Comparison of ENCODE assay signal across 12 cellular contexts in the genomic region with DNA sequence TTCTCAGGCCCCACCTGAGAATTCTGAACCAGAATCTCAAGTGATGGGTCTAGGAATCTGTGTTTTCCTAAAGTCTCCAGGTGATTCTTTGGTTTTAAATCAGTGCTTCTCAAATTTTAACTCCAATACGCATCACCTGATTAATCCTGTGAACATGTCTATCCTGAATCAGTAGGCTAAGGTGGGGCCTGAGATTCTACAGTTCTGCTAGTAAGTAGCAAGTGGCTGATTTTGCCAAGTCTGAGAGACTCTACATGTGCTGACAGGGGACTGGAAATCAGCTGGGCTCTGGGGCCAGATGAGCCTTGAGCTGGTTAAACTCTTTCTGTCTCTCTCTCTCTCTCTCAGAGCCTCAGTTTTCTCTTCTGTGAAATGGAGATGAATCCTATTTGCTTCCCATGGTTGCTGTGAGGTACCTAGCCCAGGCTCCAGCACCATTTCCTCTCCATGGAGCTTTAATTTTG. TPM values are rescaled to one million over a fixed set of nuclear protein-coding genes. Genes with fewer than 3 reads are reported as not detected.
DNase-seq lines count a peak whose midpoint lies in the region; ATAC-seq and TF ChIP-seq lines count a peak whose summit lies in the region.
"Had no signal": no experiment of that assay in that cellular context is flagged by ENCODE, and none has a peak within 500 bp of the region (broad histone marks: within the 10 kb centered on the region; RNA-seq: fewer than 3 reads in every experiment).

No MANE protein-coding gene starts in this region.

- no peaks in the 10 kb centered on the region for H3K79me2 ChIP-seq in fibroblast of lung (ENCODE audit: control insufficient read depth, insufficient read depth, low read length)

- no peaks in the 10 kb centered on the region for H3K27me3 ChIP-seq in fibroblast of lung (ENCODE audit: control insufficient read depth, insufficient read depth, low read length)

- no peak overlapping the region for H3K4me2 ChIP-seq in fibroblast of lung (ENCODE audit: extremely low read depth, insufficient read depth, low read length)

- TF ChIP-seq CTCF in fibroblast of lung (conservative IDR thresholded peaks at IDR 0.05 in 1 of 2, IDR thresholded peaks at IDR 0.05 in 1 of 2; ENCODE audit: low read depth in 1 of 2, low read length in 2 of 2): no peak

- no peak for DNase-seq in activated CD4-positive, alpha-beta T cell treated with anti-CD3 and anti-CD28 coated beads, Interleukin-2, amount 10 ng/mL, durations not matched to agents 7 days and 5 days
- DNase-seq in activated CD4-positive, alpha-beta T cell treated with anti-CD3 and anti-CD28 coated beads for 48 hours: no peak
- DNase-seq in OCI-M1 (lab: John Stamatoyannopoulos, UW) (peak; percentile 15), fibroblast of lung (ENCODE audit: low read depth in 2 of 2) (no peak)
- no peak for DNase-seq in stimulated activated effector memory CD8-positive, alpha-beta T cell treated with anti-CD3 and anti-CD28 coated beads, Interleukin-12 subunit alpha, Interleukin-12 subunit beta, amount 100 ng/mL, for 72 hours (ENCODE audit: low spot score in 2 of 2)
- DNase-seq: ACHN; NCI-H1417 treated with DMSO at 0.1 percent for 48 hours; NK-92 treated with Interleukin-12 subunit alpha and Interleukin-12 subunit beta, amount 100 ng/mL, for 24 hours had no signal

- H3K9me3 Mint-ChIP-seq in activated CD4-positive, alpha-beta T cell treated with anti-CD3 and anti-CD28 coated beads, Interleukin-2, amount 10 ng/mL, durations not matched to agents 7 days and 5 days: no peaks in the 10 kb centered on the region
- H3K9me3 Mint-ChIP-seq in stimulated activated effector memory CD8-positive, alpha-beta T cell treated with anti-CD3 and anti-CD28 coated beads, Interleukin-12 subunit alpha, Interleukin-12 subunit beta, amount 100 ng/mL, for 72 hours: no peaks in the 10 kb centered on the region

- H3K9me3 ChIP-seq in fibroblast of lung (ENCODE audit: control insufficient read depth, insufficient read depth, low read depth, low read length): no peaks in the 10 kb centered on the region

- no peak overlapping the region for H3K9ac ChIP-seq in fibroblast of lung (ENCODE audit: insufficient read depth, low read length)

- H2AFZ ChIP-seq in fibroblast of lung (ENCODE audit: low read length): no peak overlapping the region

- H3K4me1 Mint-ChIP-seq in activated CD4-positive, alpha-beta T cell treated with anti-CD3 and anti-CD28 coated beads, Interleukin-2, amount 10 ng/mL, durations not matched to agents 7 days and 5 days: peaks cover 95% of the 10 kb centered on the region
- peaks cover 78% of the 10 kb centered on the region for H3K4me1 Mint-ChIP-seq in stimulated activated effector memory CD8-positive, alpha-beta T cell treated with anti-CD3 and anti-CD28 coated beads, Interleukin-12 subunit alpha, Interleukin-12 subunit beta, amount 100 ng/mL, for 72 hours

- peak overlapping the region; percentile 49 for H3K27ac ChIP-seq in fibroblast of lung (ENCODE audit: insufficient read depth, low read length)

- H3K36me3 ChIP-seq in fibroblast of lung (ENCODE audit: control insufficient read depth, insufficient read depth, low read length): no peaks in the 10 kb centered on the region

- peak overlapping the region; percentile 87 for H3K27ac Mint-ChIP-seq in activated CD4-positive, alpha-beta T cell treated with anti-CD3 and anti-CD28 coated beads, Interleukin-2, amount 10 ng/mL, durations not matched to agents 7 days and 5 days
- peak overlapping the region; percentile 77 for H3K27ac Mint-ChIP-seq in stimulated activated effector memory CD8-positive, alpha-beta T cell treated with anti-CD3 and anti-CD28 coated beads, Interleukin-12 subunit alpha, Interleukin-12 subunit beta, amount 100 ng/mL, for 72 hours
- H3K27ac Mint-ChIP-seq: progenitor cell of endocrine pancreas had no signal

- peak overlapping the region; percentile 43 for H3K4me3 Mint-ChIP-seq in activated CD4-positive, alpha-beta T cell treated with anti-CD3 and anti-CD28 coated beads, Interleukin-2, amount 10 ng/mL, durations not matched to agents 7 days and 5 days
- H3K4me3 Mint-ChIP-seq in stimulated activated effector memory CD8-positive, alpha-beta T cell treated with anti-CD3 and anti-CD28 coated beads, Interleukin-12 subunit alpha, Interleukin-12 subunit beta, amount 100 ng/mL, for 72 hours: no peak overlapping the region

- H3K36me3 Mint-ChIP-seq in activated CD4-positive, alpha-beta T cell treated with anti-CD3 and anti-CD28 coated beads, Interleukin-2, amount 10 ng/mL, durations not matched to agents 7 days and 5 days (ENCODE audit: low read depth): peaks cover 95% of the 10 kb centered on the region
- H3K36me3 Mint-ChIP-seq in stimulated activated effector memory CD8-positive, alpha-beta T cell treated with anti-CD3 and anti-CD28 coated beads, Interleukin-12 subunit alpha, Interleukin-12 subunit beta, amount 100 ng/mL, for 72 hours: peaks cover 100% of the 10 kb centered on the region

- peaks cover 55% of the 10 kb centered on the region for H3K4me1 ChIP-seq in fibroblast of lung (ENCODE audit: control insufficient read depth, extremely low read depth, insufficient read depth, low read length)

- POLR2A ChIA-PET in activated CD4-positive, alpha-beta T cell treated with anti-CD3 and anti-CD28 coated beads, Interleukin-2, amount 10 ng/mL, durations not matched to agents 7 days and 5 days (lab: Charles Lee): interaction anchor here (0.6 to 0.9 kb wide), 2 partner anchors 25 to 91 kb away, joined by 3 to 4 read pairs; no protein-coding TSS in a partner anchor

- H4K20me1 ChIP-seq in fibroblast of lung (ENCODE audit: control insufficient read depth, extremely low read depth, insufficient read depth, low read length): no peaks in the 10 kb centered on the region

- no peaks in the 10 kb centered on the region for H3K27me3 Mint-ChIP-seq in activated CD4-positive, alpha-beta T cell treated with anti-CD3 and anti-CD28 coated beads, Interleukin-2, amount 10 ng/mL, durations not matched to agents 7 days and 5 days

- CTCF ChIA-PET in activated CD4-positive, alpha-beta T cell treated with anti-CD3 and anti-CD28 coated beads, Interleukin-2, amount 10 ng/mL, durations not matched to agents 7 days and 5 days (lab: Charles Lee): interaction anchor here (0.6 to 14.8 kb wide), 4 partner anchors 12 to 198 kb away, joined by 3 to 317 read pairs (median 5); no protein-coding TSS in a partner anchor

- ATAC-seq in stimulated activated effector memory CD8-positive, alpha-beta T cell treated with anti-CD3 and anti-CD28 coated beads, Interleukin-12 subunit alpha, Interleukin-12 subunit beta, amount 100 ng/mL, for 72 hours: no peak
- ATAC-seq in HG03457 (IDR thresholded peaks at IDR 0.05; ENCODE audit: unreplicated experiment) (no peak), HG02970 (IDR thresholded peaks at IDR 0.05; ENCODE audit: low FRiP score, unreplicated experiment) (no peak), GM21381 (IDR thresholded peaks at IDR 0.05; ENCODE audit: unreplicated experiment) (no peak)

- no peak overlapping the region for H3K4me3 ChIP-seq in fibroblast of lung (replicated peaks in 1 of 4; ENCODE audit: control extremely low read depth in 1 of 4, insufficient read depth in 1 of 4, low read depth in 3 of 4, low read length in 4 of 4)

RNA-seq across cellular contexts. Expression of gene CCR7, which starts 9.0 kb away (rescaled TPM):
- 100 to 1,000 TPM; 281 to 323 TPM for total RNA-seq in activated CD4-positive, alpha-beta T cell treated with anti-CD3 and anti-CD28 coated beads, Interleukin-2, amount 10 ng/mL, durations not matched to agents 7 days and 5 days
- total RNA-seq in fibroblast of lung: under 0.01 TPM in 1 of 2 replicates, not detected in the other
- 0.07 and 0.10 TPM in 2 replicates for polyA plus RNA-seq in fibroblast of lung
- 0.14 and 0.22 TPM in 2 replicates for polyA plus RNA-seq in fibroblast of lung (2012)
- polyA minus RNA-seq in fibroblast of lung (ENCODE audit: low replicate concordance): 0.30 TPM in 1 of 2 replicates, not detected in the other
- total RNA-seq: progenitor cell of endocrine pancreas had no signal

RNA-seq across cellular contexts. Expression of gene TNS4, which starts 54.8 kb away (rescaled TPM):
- total RNA-seq in activated CD4-positive, alpha-beta T cell treated with anti-CD3 and anti-CD28 coated beads, Interleukin-2, amount 10 ng/mL, durations not matched to agents 7 days and 5 days: 1 to 10 TPM; 3.5 to 3.7 TPM
- under 0.01 TPM in 1 of 2 replicates, not detected in the other for total RNA-seq in fibroblast of lung
- 0.01 and 0.05 TPM in 2 replicates for polyA plus RNA-seq in fibroblast of lung
- 0.24 TPM in 1 of 2 replicates, not detected in the other for polyA plus RNA-seq in fibroblast of lung (2012)
- not detected in 2 replicates for polyA minus RNA-seq in fibroblast of lung (ENCODE audit: low replicate concordance)
- total RNA-seq: progenitor cell of endocrine pancreas had no signal

Comparison
In these comparisons a context has a peak if more than half of its experiments do, and no peak if none do; other contexts are left out.
1. RNA of gene CCR7, which starts 9.0 kb away (total RNA-seq): 281 to 323 TPM in activated CD4-positive, alpha-beta T cell treated with anti-CD3 and anti-CD28 coated beads, Interleukin-2, amount 10 ng/mL, durations not matched to agents 7 days and 5 days; under 0.01 TPM in fibroblast of lung; every median in the first group is over 100 times any median in the second.